11 cellular contexts compared by ENCODE assay signal in genomic region chr4:169335331-169335730, GRCh38.
DNase-seq lines count a peak whose midpoint lies in the region; TF ChIP-seq lines count a peak whose summit lies in the region.
"Had no signal": no experiment of that assay in that cellular context is flagged by ENCODE, and none has a peak within 500 bp of the region (broad histone marks: within the 10 kb centered on the region; RNA-seq: fewer than 3 reads in every experiment).

No MANE protein-coding gene starts in this region.

- no peak for TF ChIP-seq CTCF in choroid plexus epithelial cell (conservative IDR thresholded peaks at IDR 0.05; ENCODE audit: low read depth, low read length)

- no peak overlapping the region for H3K4me3 ChIP-seq in choroid plexus epithelial cell (ENCODE audit: low read depth, low read length)

- DNase-seq in ELR (ENCODE audit: low read depth), result peak; percentile 38
- peak; percentile 12 for DNase-seq in NCI-H226
- peak; percentile 35 for DNase-seq in choroid plexus epithelial cell (ENCODE audit: low read depth)
- DNase-seq in non-pigmented ciliary epithelial cell (ENCODE audit: low read depth), result peak; percentile 60
- DNase-seq in NCI-H82 treated with DMSO at 0.1 percent for 48 hours (lab: John Stamatoyannopoulos, UW; ENCODE audit: unreplicated experiment), result no peak
- no peak for DNase-seq in NCI-H146 (lab: John Stamatoyannopoulos, UW)
- no peak for DNase-seq in NCI-H2227 (lab: John Stamatoyannopoulos, UW; ENCODE audit: unreplicated experiment)
- DNase-seq in MV-4-11 (lab: John Stamatoyannopoulos, UW), result no peak
- DNase-seq: activated CD8-positive, alpha-beta T cell treated with anti-CD3 and anti-CD28 coated beads, Interleukin-2, amount 10 ng/mL, durations not matched to agents 7 days and 5 days; DMS79 treated with DMSO at 0.1 percent for 48 hours; NCI-H510A treated with DMSO at 0.1 percent for 48 hours had no signal

Comparison
In these comparisons a context has a peak if more than half of its experiments do, and no peak if none do; other contexts are left out.
1. DNase-seq: peak in ELR (single experiment), NCI-H226 (single experiment), choroid plexus epithelial cell (single experiment) and non-pigmented ciliary epithelial cell (single experiment); none in NCI-H82 treated with DMSO at 0.1 percent for 48 hours (single experiment), NCI-H146 (single experiment), NCI-H2227 (single experiment) and MV-4-11 (single experiment).